ENCODE assay signal across 19 cellular contexts in the genomic region with DNA sequence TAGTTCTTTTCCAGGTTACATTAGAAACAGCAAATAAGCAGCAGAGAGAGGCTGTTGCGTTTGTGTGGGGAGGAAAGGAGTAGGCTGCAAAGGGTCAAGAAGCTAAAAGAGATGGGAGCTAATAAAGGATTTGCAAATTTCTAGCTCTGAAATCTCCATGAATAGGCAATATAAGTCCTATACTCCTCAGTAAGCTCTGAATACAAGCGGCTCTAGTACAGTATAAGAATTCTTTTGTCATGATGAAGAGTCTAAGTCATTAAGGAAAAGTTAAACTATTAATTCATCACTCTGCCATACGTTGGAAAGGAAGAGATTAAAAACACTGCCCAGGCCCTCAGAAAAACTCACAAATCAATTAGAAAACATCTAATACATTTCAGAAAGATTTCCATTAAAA. TPM values are rescaled to one million over a fixed set of nuclear protein-coding genes. Genes with fewer than 3 reads are reported as not detected.
DNase-seq lines count a peak whose midpoint lies in the region; ATAC-seq and TF ChIP-seq lines count a peak whose summit lies in the region.
"Had no signal": no experiment of that assay in that cellular context is flagged by ENCODE, and none has a peak within 500 bp of the region (broad histone marks: within the 10 kb centered on the region; RNA-seq: fewer than 3 reads in every experiment).

No MANE protein-coding gene starts in this region.

- H3K4me1 Mint-ChIP-seq in HFFc6 (ENCODE audit: low read depth) = peaks cover 68% of the 10 kb centered on the region
- no peaks in the 10 kb centered on the region for H3K4me1 Mint-ChIP-seq in progenitor cell of endocrine pancreas (ENCODE audit: low read depth)
- no peaks in the 10 kb centered on the region for H3K4me1 Mint-ChIP-seq in natural killer cell
- H3K4me1 Mint-ChIP-seq: CD8-positive, alpha-beta memory T cell had no signal

- ATAC-seq in SK-N-SH treated with all-trans-retinoic acid at 6 μM for 48 hours (peak; percentile 40; the same call in 2 of the 3 replicates), natural killer cell (no peak)
- ATAC-seq: A549, HCT116 had no signal

- DNase-seq in ELR (ENCODE audit: low read depth) (peak; percentile 10), HFFc6 (no peak), progenitor cell of endocrine pancreas (ENCODE audit: low spot score, unreplicated experiment) (no peak), natural killer cell (no peak), NCI-H345 treated with DMSO at 0.1 percent for 48 hours (lab: John Stamatoyannopoulos, UW; ENCODE audit: unreplicated experiment) (no peak), NCI-H82 treated with DMSO at 0.1 percent for 48 hours (lab: John Stamatoyannopoulos, UW; ENCODE audit: unreplicated experiment) (no peak)
- DNase-seq: 8988T; ACHN; AML-193; BE2C; CD4-positive, alpha-beta T cell; CD8-positive, alpha-beta memory T cell; DMS 273 treated with DMSO at 0.1 percent for 48 hours; DMS79; H7 had no signal

- intact Hi-C loops in natural killer cell (cut with micrococcal nuclease) = no loop called here

- peaks cover 41% of the 10 kb centered on the region for H3K36me3 Mint-ChIP-seq in HFFc6 (ENCODE audit: low read depth)
- H3K36me3 Mint-ChIP-seq in progenitor cell of endocrine pancreas (ENCODE audit: insufficient read depth) = peaks cover 9% of the 10 kb centered on the region
- H3K36me3 Mint-ChIP-seq in natural killer cell = peaks cover 24% of the 10 kb centered on the region

- H3K27me3 Mint-ChIP-seq in HFFc6 (ENCODE audit: insufficient read depth) (no peaks in the 10 kb centered on the region), progenitor cell of endocrine pancreas (no peaks in the 10 kb centered on the region), natural killer cell (ENCODE audit: low read depth in 2 of 2) (no peaks in the 10 kb centered on the region)
- H3K27me3 Mint-ChIP-seq: CD4-positive, alpha-beta T cell; CD8-positive, alpha-beta memory T cell had no signal

- H3K4me3 Mint-ChIP-seq in HFFc6 (no peak overlapping the region; the same call in 1 of the 2 replicates), progenitor cell of endocrine pancreas (ENCODE audit: low read depth) (no peak overlapping the region), natural killer cell (no peak overlapping the region)
- H3K4me3 Mint-ChIP-seq: CD14-positive monocyte; CD4-positive, alpha-beta T cell; CD8-positive, alpha-beta memory T cell had no signal

- H3K27ac Mint-ChIP-seq in HFFc6 = peak overlapping the region; percentile 80
- peak overlapping the region; percentile 7 for H3K27ac Mint-ChIP-seq in progenitor cell of endocrine pancreas
- H3K27ac Mint-ChIP-seq in natural killer cell = no peak overlapping the region
- H3K27ac Mint-ChIP-seq: CD14-positive monocyte; CD4-positive, alpha-beta T cell; CD8-positive, alpha-beta memory T cell had no signal

- H3K9me3 Mint-ChIP-seq in HFFc6 = no peaks in the 10 kb centered on the region
- H3K9me3 Mint-ChIP-seq in progenitor cell of endocrine pancreas (ENCODE audit: low read depth) = no peaks in the 10 kb centered on the region
- no peaks in the 10 kb centered on the region for H3K9me3 Mint-ChIP-seq in natural killer cell
- H3K9me3 Mint-ChIP-seq: CD14-positive monocyte; CD4-positive, alpha-beta T cell; CD8-positive, alpha-beta memory T cell had no signal

- TF ChIP-seq CTCF in HFFc6 (IDR thresholded peaks at IDR 0.05) = no peak
- TF ChIP-seq CTCF in progenitor cell of endocrine pancreas (IDR thresholded peaks at IDR 0.05; ENCODE audit: unreplicated experiment) = no peak
- TF ChIP-seq CTCF in natural killer cell (IDR thresholded peaks at IDR 0.05) = no peak

TF ChIP-seq in SK-N-SH treated with all-trans-retinoic acid at 6 μM for 48 hours, 23 proteins besides CTCF, POLR2A, EP300 and RAD21 (continues in another document):
- TF ChIP-seq TOX (CRISPR knock-in tag; IDR thresholded peaks at IDR 0.05; ENCODE audit: borderline replicate concordance) = no peak
- no peak for TF ChIP-seq ZNF565 (CRISPR knock-in tag; conservative IDR thresholded peaks at IDR 0.05; ENCODE audit: low read depth)
- TF ChIP-seq, protein P1, sequence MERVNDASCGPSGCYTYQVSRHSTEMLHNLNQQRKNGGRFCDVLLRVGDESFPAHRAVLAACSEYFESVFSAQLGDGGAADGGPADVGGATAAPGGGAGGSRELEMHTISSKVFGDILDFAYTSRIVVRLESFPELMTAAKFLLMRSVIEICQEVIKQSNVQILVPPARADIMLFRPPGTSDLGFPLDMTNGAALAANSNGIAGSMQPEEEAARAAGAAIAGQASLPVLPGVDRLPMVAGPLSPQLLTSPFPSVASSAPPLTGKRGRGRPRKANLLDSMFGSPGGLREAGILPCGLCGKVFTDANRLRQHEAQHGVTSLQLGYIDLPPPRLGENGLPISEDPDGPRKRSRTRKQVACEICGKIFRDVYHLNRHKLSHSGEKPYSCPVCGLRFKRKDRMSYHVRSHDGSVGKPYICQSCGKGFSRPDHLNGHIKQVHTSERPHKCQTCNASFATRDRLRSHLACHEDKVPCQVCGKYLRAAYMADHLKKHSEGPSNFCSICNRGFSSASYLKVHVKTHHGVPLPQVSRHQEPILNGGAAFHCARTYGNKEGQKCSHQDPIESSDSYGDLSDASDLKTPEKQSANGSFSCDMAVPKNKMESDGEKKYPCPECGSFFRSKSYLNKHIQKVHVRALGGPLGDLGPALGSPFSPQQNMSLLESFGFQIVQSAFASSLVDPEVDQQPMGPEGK (CRISPR knock-in tag; IDR thresholded peaks at IDR 0.05; ENCODE audit: borderline replicate concordance) = no peak
- TF ChIP-seq BACH2 (CRISPR knock-in tag; IDR thresholded peaks at IDR 0.05; ENCODE audit: borderline replicate concordance) = no peak
- no peak for TF ChIP-seq ESRRG (CRISPR knock-in tag; IDR thresholded peaks at IDR 0.05)
- no peak for TF ChIP-seq ZNF70 (CRISPR knock-in tag; IDR thresholded peaks at IDR 0.05)
- no peak for TF ChIP-seq RARB (CRISPR knock-in tag; IDR thresholded peaks at IDR 0.05)
- TF ChIP-seq SNAI2 (CRISPR knock-in tag; IDR thresholded peaks at IDR 0.05) = no peak
- no peak for TF ChIP-seq CSDC2 (CRISPR knock-in tag; IDR thresholded peaks at IDR 0.05)
- TF ChIP-seq, protein P2, sequence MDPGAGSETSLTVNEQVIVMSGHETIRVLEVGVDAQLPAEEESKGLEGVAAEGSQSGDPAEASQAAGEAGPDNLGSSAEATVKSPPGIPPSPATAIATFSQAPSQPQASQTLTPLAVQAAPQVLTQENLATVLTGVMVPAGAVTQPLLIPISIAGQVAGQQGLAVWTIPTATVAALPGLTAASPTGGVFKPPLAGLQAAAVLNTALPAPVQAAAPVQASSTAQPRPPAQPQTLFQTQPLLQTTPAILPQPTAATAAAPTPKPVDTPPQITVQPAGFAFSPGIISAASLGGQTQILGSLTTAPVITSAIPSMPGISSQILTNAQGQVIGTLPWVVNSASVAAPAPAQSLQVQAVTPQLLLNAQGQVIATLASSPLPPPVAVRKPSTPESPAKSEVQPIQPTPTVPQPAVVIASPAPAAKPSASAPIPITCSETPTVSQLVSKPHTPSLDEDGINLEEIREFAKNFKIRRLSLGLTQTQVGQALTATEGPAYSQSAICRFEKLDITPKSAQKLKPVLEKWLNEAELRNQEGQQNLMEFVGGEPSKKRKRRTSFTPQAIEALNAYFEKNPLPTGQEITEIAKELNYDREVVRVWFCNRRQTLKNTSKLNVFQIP (CRISPR knock-in tag; IDR thresholded peaks at IDR 0.05; ENCODE audit: borderline replicate concordance, low read depth) = no peak
- no peak for TF ChIP-seq GLIS3 (CRISPR knock-in tag; IDR thresholded peaks at IDR 0.05)
- no peak for TF ChIP-seq ISL1 (CRISPR knock-in tag; IDR thresholded peaks at IDR 0.05)
- TF ChIP-seq, protein P3, sequence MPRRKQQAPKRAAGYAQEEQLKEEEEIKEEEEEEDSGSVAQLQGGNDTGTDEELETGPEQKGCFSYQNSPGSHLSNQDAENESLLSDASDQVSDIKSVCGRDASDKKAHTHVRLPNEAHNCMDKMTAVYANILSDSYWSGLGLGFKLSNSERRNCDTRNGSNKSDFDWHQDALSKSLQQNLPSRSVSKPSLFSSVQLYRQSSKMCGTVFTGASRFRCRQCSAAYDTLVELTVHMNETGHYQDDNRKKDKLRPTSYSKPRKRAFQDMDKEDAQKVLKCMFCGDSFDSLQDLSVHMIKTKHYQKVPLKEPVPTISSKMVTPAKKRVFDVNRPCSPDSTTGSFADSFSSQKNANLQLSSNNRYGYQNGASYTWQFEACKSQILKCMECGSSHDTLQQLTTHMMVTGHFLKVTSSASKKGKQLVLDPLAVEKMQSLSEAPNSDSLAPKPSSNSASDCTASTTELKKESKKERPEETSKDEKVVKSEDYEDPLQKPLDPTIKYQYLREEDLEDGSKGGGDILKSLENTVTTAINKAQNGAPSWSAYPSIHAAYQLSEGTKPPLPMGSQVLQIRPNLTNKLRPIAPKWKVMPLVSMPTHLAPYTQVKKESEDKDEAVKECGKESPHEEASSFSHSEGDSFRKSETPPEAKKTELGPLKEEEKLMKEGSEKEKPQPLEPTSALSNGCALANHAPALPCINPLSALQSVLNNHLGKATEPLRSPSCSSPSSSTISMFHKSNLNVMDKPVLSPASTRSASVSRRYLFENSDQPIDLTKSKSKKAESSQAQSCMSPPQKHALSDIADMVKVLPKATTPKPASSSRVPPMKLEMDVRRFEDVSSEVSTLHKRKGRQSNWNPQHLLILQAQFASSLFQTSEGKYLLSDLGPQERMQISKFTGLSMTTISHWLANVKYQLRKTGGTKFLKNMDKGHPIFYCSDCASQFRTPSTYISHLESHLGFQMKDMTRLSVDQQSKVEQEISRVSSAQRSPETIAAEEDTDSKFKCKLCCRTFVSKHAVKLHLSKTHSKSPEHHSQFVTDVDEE (CRISPR knock-in tag; IDR thresholded peaks at IDR 0.05) = no peak
- no peak for TF ChIP-seq ZNF8 (CRISPR knock-in tag; IDR thresholded peaks at IDR 0.05)
- no peak for TF ChIP-seq ZFP30 (CRISPR knock-in tag; IDR thresholded peaks at IDR 0.05)
- TF ChIP-seq PPARA (CRISPR knock-in tag; IDR thresholded peaks at IDR 0.05; ENCODE audit: borderline replicate concordance) = no peak
- TF ChIP-seq, protein P4, sequence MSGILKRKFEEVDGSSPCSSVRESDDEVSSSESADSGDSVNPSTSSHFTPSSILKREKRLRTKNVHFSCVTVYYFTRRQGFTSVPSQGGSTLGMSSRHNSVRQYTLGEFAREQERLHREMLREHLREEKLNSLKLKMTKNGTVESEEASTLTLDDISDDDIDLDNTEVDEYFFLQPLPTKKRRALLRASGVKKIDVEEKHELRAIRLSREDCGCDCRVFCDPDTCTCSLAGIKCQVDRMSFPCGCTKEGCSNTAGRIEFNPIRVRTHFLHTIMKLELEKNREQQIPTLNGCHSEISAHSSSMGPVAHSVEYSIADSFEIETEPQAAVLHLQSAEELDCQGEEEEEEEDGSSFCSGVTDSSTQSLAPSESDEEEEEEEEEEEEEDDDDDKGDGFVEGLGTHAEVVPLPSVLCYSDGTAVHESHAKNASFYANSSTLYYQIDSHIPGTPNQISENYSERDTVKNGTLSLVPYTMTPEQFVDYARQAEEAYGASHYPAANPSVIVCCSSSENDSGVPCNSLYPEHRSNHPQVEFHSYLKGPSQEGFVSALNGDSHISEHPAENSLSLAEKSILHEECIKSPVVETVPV (CRISPR knock-in tag; IDR thresholded peaks at IDR 0.05) = no peak

RNA-seq across cellular contexts. Expression of a gene that starts 59.3 kb away (rescaled TPM):
- total RNA-seq in HFFc6 (2021; fragmentation: NEBNext Ultra II Directional; extraction: Animal tissue kit (Norgen Biotek cat#: 25700)) = 1 to 10 TPM; 3.4 to 7.5 (median 6.5) TPM
- 8.4 and 9.5 TPM in 2 replicates for total RNA-seq in progenitor cell of endocrine pancreas
- total RNA-seq in natural killer cell = 10 to 100 TPM in 1 of 3 donors, 1 to 10 TPM in 2; 7.2 to 11.4 (median 9.2) TPM

Comparison
In these comparisons a context has a peak if more than half of its experiments do, and no peak if none do; other contexts are left out.
1. H3K27ac Mint-ChIP-seq: peak in HFFc6 (single experiment) and progenitor cell of endocrine pancreas (single experiment); none in natural killer cell (0 of 2).